In the genomic region with DNA sequence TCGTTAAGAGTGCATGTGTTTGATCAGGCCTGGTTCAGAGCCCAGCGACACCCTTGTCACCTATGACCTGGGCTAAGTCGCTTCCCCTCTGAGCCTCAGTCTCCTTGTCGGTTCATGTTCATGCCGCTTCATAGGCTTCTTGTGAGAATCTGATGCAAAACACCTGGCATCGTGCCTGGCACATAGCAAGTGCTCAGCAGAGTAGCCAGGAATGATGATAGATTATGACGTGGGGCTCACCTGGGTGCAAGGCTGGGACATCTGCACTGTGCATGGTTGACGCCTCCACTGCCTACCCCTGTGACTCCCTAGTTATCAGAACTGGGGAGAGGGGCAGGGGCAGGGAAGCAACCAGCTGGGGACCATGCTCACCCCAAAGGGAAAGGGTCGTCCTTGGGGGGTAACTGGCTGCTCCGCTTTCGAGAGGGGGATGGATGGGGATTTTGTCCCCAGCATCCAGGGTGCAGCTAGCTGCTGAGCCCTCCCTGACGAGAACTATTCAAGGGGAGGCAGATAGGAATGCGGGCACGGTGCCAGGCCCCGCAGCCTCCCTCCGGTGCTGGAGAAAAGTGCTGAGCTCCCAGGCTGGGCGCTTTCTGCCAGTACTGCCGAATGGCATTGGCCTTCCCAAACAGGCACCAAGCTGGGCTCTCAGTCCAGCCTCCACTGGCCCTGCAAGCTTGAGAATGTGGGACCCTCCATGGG, we compare ENCODE assay signal across 12 cellular contexts. TPM values are rescaled to one million over a fixed set of nuclear protein-coding genes. Genes with fewer than 3 reads are reported as not detected.
DNase-seq lines count a peak whose midpoint lies in the region; ATAC-seq, FAIRE-seq and TF ChIP-seq lines count a peak whose summit lies in the region.
"Had no signal": no experiment of that assay in that cellular context is flagged by ENCODE, and none has a peak within 500 bp of the region (broad histone marks: within the 10 kb centered on the region; RNA-seq: fewer than 3 reads in every experiment).

No MANE protein-coding gene starts in this region.

- peaks cover 15 to 28% of the 10 kb centered on the region in 2 experiments; a peak in 3 of 4 replicates for H3K4me1 ChIP-seq in SK-N-SH (ENCODE audit: control insufficient read depth in 1 of 2, insufficient read depth in 2 of 2, low read depth in 1 of 2, low read length in 1 of 2)

- no peak overlapping the region; the same call in 1 of the 2 replicates for H3K4me2 ChIP-seq in SK-N-SH

- H3K27ac ChIP-seq in SK-N-SH (ENCODE audit: low read depth in 2 of 2, low read length in 1 of 2), result no peak overlapping the region
- no peak overlapping the region for H3K27ac ChIP-seq in coronary artery

- no peaks in the 10 kb centered on the region for H3K9me2 ChIP-seq in SK-N-SH

- no peak for TF ChIP-seq CTCF in SK-N-SH (IDR thresholded peaks at IDR 0.05)
- no peak for TF ChIP-seq CTCF in progenitor cell of endocrine pancreas (IDR thresholded peaks at IDR 0.05; ENCODE audit: unreplicated experiment)
- TF ChIP-seq CTCF in coronary artery (IDR thresholded peaks at IDR 0.05), result no peak

- TF ChIP-seq EP300 in SK-N-SH (IDR thresholded peaks at IDR 0.05; ENCODE audit: borderline replicate concordance in 1 of 2, low read depth in 1 of 2, low read length in 1 of 2), result no peak

- peaks cover 86% of the 10 kb centered on the region for H3K79me2 ChIP-seq in SK-N-SH (ENCODE audit: insufficient read depth)

- POLR2A ChIA-PET in SK-N-SH (lab: Yijun Ruan, JAX), result no interaction called here

- H3K36me3 Mint-ChIP-seq in progenitor cell of endocrine pancreas (ENCODE audit: insufficient read depth), result peaks cover 4% of the 10 kb centered on the region

- peaks cover 0 to 14% of the 10 kb centered on the region in 2 experiments for H3K36me3 ChIP-seq in SK-N-SH (replicated peaks in 1 of 2; ENCODE audit: control insufficient read depth in 1 of 2, insufficient read depth in 2 of 2, low read length in 1 of 2)

- H2AFZ ChIP-seq in SK-N-SH (ENCODE audit: low read depth), result no peak overlapping the region

- no peak for TF ChIP-seq RAD21 in SK-N-SH (IDR thresholded peaks at IDR 0.05; ENCODE audit: low read length)

- no peaks in the 10 kb centered on the region for H3K27me3 Mint-ChIP-seq in progenitor cell of endocrine pancreas

- DNase-seq in SK-N-SH, result no peak
- peak; percentile 78 for DNase-seq in NCI-H345 (lab: John Stamatoyannopoulos, UW)
- peak; percentile 56 for DNase-seq in dermis blood vessel endothelial cell
- no peak for DNase-seq in progenitor cell of endocrine pancreas (ENCODE audit: low spot score, unreplicated experiment)
- DNase-seq in GM19239 (ENCODE audit: insufficient read length, low spot score), result no peak
- DNase-seq in coronary artery (ENCODE audit: low spot score), result no peak
- DNase-seq: GDM1, NCI-H1694 had no signal

- H3K9ac ChIP-seq in SK-N-SH, result no peak overlapping the region

- CTCF ChIA-PET in SK-N-SH (lab: Yijun Ruan, JAX), result interaction anchor here (1.5 to 14.9 kb wide), 2 partner anchors 12 to 98 kb away, joined by 10 to 311 read pairs; no protein-coding TSS in a partner anchor

- WGBS in SK-N-SH (ENCODE audit: low lambda C conversion rate), result 61% methylated on average over 14 of the region's 18 CpGs

- peak overlapping the region; percentile 64 for H3K27ac Mint-ChIP-seq in progenitor cell of endocrine pancreas

- H3K9me3 ChIP-seq in SK-N-SH, result no peaks in the 10 kb centered on the region

- H3F3A ChIP-seq in SK-N-SH (replicated peaks; ENCODE audit: insufficient read depth), result peaks cover 28% of the 10 kb centered on the region

- H3K9me3 Mint-ChIP-seq in progenitor cell of endocrine pancreas (ENCODE audit: low read depth), result peaks cover 3% of the 10 kb centered on the region

- no peak overlapping the region for H3K4me3 ChIP-seq in SK-N-SH (ENCODE audit: low read depth in 2 of 2, low read length in 1 of 2)
- H3K4me3 ChIP-seq in coronary artery, result no peak overlapping the region
- H3K4me3 ChIP-seq: skin epidermis had no signal

- H4K20me1 ChIP-seq in SK-N-SH (ENCODE audit: insufficient read depth), result peaks cover 27% of the 10 kb centered on the region

- no peak for ATAC-seq in SK-N-SH treated with all-trans-retinoic acid at 6 μM for 48 hours
- no peak for ATAC-seq in GM21423 (IDR thresholded peaks at IDR 0.05; ENCODE audit: unreplicated experiment)

- no peak for FAIRE-seq in GM19239 (lab: Jason Lieb, UNC)

- peaks cover 6% of the 10 kb centered on the region for H3K4me1 Mint-ChIP-seq in progenitor cell of endocrine pancreas (ENCODE audit: low read depth)

- H3K4me3 Mint-ChIP-seq in progenitor cell of endocrine pancreas (ENCODE audit: low read depth), result no peak overlapping the region

- no peaks in the 10 kb centered on the region for H3K27me3 ChIP-seq in SK-N-SH (ENCODE audit: insufficient read depth)

TF ChIP-seq in SK-N-SH, 30 proteins besides CTCF, POLR2A, EP300 and RAD21:
- no peak for TF ChIP-seq YY1 (IDR thresholded peaks at IDR 0.05; ENCODE audit: low read depth)
- TF ChIP-seq NFIC (IDR thresholded peaks at IDR 0.05; ENCODE audit: borderline replicate concordance), result peak; percentile 75
- TF ChIP-seq TCF12 (IDR thresholded peaks at IDR 0.05), result peak; percentile 26; the same call in 1 of the 2 replicates
- TF ChIP-seq SMC3 (IDR thresholded peaks at IDR 0.05; ENCODE audit: low read depth, low read length), result no peak
- TF ChIP-seq, protein P1, sequence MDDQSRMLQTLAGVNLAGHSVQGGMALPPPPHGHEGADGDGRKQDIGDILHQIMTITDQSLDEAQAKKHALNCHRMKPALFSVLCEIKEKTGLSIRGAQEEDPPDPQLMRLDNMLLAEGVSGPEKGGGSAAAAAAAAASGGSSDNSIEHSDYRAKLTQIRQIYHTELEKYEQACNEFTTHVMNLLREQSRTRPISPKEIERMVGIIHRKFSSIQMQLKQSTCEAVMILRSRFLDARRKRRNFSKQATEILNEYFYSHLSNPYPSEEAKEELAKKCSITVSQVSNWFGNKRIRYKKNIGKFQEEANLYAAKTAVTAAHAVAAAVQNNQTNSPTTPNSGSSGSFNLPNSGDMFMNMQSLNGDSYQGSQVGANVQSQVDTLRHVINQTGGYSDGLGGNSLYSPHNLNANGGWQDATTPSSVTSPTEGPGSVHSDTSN (IDR thresholded peaks at IDR 0.05), result peak; percentile 40; the same call in 1 of the 2 replicates

TF ChIP-seq in SK-N-SH treated with all-trans-retinoic acid at 6 μM for 48 hours, 23 proteins besides CTCF, POLR2A, EP300 and RAD21 (continues in another document):
- TF ChIP-seq SNAI2 (CRISPR knock-in tag; IDR thresholded peaks at IDR 0.05), result no peak
- TF ChIP-seq PPARA (CRISPR knock-in tag; IDR thresholded peaks at IDR 0.05; ENCODE audit: borderline replicate concordance), result no peak
- TF ChIP-seq, protein P2, sequence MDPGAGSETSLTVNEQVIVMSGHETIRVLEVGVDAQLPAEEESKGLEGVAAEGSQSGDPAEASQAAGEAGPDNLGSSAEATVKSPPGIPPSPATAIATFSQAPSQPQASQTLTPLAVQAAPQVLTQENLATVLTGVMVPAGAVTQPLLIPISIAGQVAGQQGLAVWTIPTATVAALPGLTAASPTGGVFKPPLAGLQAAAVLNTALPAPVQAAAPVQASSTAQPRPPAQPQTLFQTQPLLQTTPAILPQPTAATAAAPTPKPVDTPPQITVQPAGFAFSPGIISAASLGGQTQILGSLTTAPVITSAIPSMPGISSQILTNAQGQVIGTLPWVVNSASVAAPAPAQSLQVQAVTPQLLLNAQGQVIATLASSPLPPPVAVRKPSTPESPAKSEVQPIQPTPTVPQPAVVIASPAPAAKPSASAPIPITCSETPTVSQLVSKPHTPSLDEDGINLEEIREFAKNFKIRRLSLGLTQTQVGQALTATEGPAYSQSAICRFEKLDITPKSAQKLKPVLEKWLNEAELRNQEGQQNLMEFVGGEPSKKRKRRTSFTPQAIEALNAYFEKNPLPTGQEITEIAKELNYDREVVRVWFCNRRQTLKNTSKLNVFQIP (CRISPR knock-in tag; IDR thresholded peaks at IDR 0.05; ENCODE audit: borderline replicate concordance, low read depth), result no peak

RNA-seq across cellular contexts. Expression of a gene that starts 9.3 kb away (rescaled TPM):
- polyA plus RNA-seq in SK-N-SH (2012; rRNA removed), result 45.1 and 59.8 TPM in 2 replicates
- polyA plus RNA-seq in SK-N-SH (2012; cell fraction: cytosol; rRNA removed), result 36.4 and 48.6 TPM in 2 replicates
- 55.1 and 74.5 TPM in 2 replicates for polyA plus RNA-seq in SK-N-SH (2012; cell fraction: nucleus; rRNA removed)
- 54.1 and 66.8 TPM in 2 replicates for total RNA-seq in dermis blood vessel endothelial cell
- 17.8 and 19.4 TPM in 2 replicates for total RNA-seq in progenitor cell of endocrine pancreas

RNA-seq across cellular contexts. Expression of a gene that starts 19.3 kb away (rescaled TPM):
- polyA plus RNA-seq in SK-N-SH (2012; rRNA removed), result 0.26 and 0.67 TPM in 2 replicates
- polyA plus RNA-seq in SK-N-SH (2012; cell fraction: cytosol; rRNA removed), result 0.08 TPM in 1 of 2 replicates, not detected in the other
- 5.1 and 5.6 TPM in 2 replicates for polyA plus RNA-seq in SK-N-SH (2012; cell fraction: nucleus; rRNA removed)
- total RNA-seq in dermis blood vessel endothelial cell, result not detected in 2 replicates
- total RNA-seq in progenitor cell of endocrine pancreas, result 0.57 and 0.87 TPM in 2 replicates
- polyA plus RNA-seq: AG04450 had no signal

RNA-seq across cellular contexts. Expression of a gene that starts 37.6 kb away (rescaled TPM):
- not detected in 2 replicates for polyA plus RNA-seq in SK-N-SH (2012; rRNA removed)
- not detected in 2 replicates for polyA plus RNA-seq in SK-N-SH (2012; cell fraction: cytosol; rRNA removed)
- polyA plus RNA-seq in SK-N-SH (2012; cell fraction: nucleus; rRNA removed), result not detected in 2 replicates
- total RNA-seq in dermis blood vessel endothelial cell (not detected in 2 replicates), progenitor cell of endocrine pancreas (not detected in 2 replicates)
- polyA plus RNA-seq: AG04450 had no signal

RNA-seq across cellular contexts. Expression of a gene that starts 56.9 kb away (rescaled TPM):
- polyA plus RNA-seq in SK-N-SH (2012; rRNA removed), result not detected in 2 replicates
- polyA plus RNA-seq in SK-N-SH (2012; cell fraction: cytosol; rRNA removed), result not detected in 2 replicates
- not detected in 2 replicates for polyA plus RNA-seq in SK-N-SH (2012; cell fraction: nucleus; rRNA removed)
- not detected in 2 replicates for total RNA-seq in dermis blood vessel endothelial cell
- not detected in 2 replicates for total RNA-seq in progenitor cell of endocrine pancreas
- polyA plus RNA-seq: AG04450 had no signal

Comparison
In these comparisons a context has a peak if more than half of its experiments do, and no peak if none do; other contexts are left out.
1. DNase-seq: peak in NCI-H345 (single experiment) and dermis blood vessel endothelial cell (single experiment); none in SK-N-SH (single experiment), progenitor cell of endocrine pancreas (single experiment), GM19239 (single experiment) and coronary artery (single experiment).